In the genomic region with DNA sequence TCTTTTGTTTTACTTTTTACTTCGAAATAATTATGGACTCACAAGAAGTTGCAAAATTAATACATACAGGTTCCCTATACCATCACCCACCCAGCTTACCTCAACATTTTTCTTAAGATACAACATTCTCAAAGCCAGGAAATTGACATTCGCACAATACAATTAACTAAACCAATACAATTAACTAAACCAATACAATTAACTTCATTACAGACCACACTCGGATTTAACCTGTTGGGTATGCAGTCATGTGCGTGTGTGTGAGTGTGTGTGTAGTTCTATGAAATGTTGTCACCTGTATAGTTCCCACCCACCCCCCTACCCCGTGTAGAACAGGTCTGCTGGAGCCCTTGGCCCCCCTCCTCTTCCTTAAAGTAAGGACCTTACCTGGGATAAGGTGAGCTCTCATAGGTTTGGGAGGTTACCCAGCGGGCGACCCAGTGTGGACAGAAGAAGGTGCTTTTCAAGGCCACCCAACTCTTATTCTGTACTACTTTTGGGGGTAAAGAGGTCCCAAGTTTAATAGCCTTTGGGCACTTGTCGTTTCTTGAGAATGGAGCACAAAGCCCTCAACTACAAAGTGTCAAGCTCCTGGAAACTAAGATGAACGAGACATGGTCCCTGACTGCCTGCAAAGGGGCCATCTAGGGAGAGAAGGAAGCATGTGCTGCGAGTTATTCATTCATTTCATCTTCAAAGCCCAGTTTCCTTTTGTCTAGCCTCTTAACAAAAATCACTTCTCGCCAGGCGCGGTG, we compare ENCODE assay signal across 8 cellular contexts. TPM values are rescaled to one million over a fixed set of nuclear protein-coding genes. Genes with fewer than 3 reads are reported as not detected.
DNase-seq lines count a peak whose midpoint lies in the region; ATAC-seq, FAIRE-seq and TF ChIP-seq lines count a peak whose summit lies in the region.

No MANE protein-coding gene starts in this region.

- DNase-seq in GM19239 (ENCODE audit: insufficient read length, low spot score) = no peak
- DNase-seq in SJCRH30 = no peak
- no peak for DNase-seq in epithelial cell of proximal tubule (ENCODE audit: low read depth)
- DNase-seq in SK-N-DZ (ENCODE audit: low spot score) = no peak
- DNase-seq in DMS114 treated with DMSO at 0.1 percent for 48 hours (lab: John Stamatoyannopoulos, UW; ENCODE audit: unreplicated experiment) = no peak
- no peak for DNase-seq in GM10266 (ENCODE audit: extremely low spot score)

- no peaks in the 10 kb centered on the region for H3K9me3 ChIP-seq in SJCRH30 (replicated peaks)

- TF ChIP-seq CTCF in epithelial cell of proximal tubule (conservative IDR thresholded peaks at IDR 0.05; ENCODE audit: low read depth, low read length) (no peak), GM10266 (IDR thresholded peaks at IDR 0.05; ENCODE audit: control insufficient read depth, insufficient read depth, low read depth, missing control alignments) (no peak)

- H3K36me3 ChIP-seq in SJCRH30 (no peaks in the 10 kb centered on the region), rectal smooth muscle tissue (ENCODE audit: control insufficient read depth, insufficient read depth, low read length) (no peaks in the 10 kb centered on the region)

- H3K4me3 ChIP-seq in SJCRH30 (peak overlapping the region; percentile 86), epithelial cell of proximal tubule (ENCODE audit: low read depth, low read length) (peak overlapping the region; percentile 89), rectal smooth muscle tissue (ENCODE audit: low read length) (peak overlapping the region; percentile 35)

- H3K27me3 ChIP-seq in SJCRH30 (no peaks in the 10 kb centered on the region), rectal smooth muscle tissue (ENCODE audit: control insufficient read depth, insufficient read depth, low read length) (no peaks in the 10 kb centered on the region)

- H3K4me1 ChIP-seq in SJCRH30 (no peaks in the 10 kb centered on the region; the same call in 1 of the 2 replicates), rectal smooth muscle tissue (ENCODE audit: control insufficient read depth, insufficient read depth, low read length) (peaks cover 5% of the 10 kb centered on the region)

- no peak overlapping the region; the same call in 1 of the 2 replicates for H3K27ac ChIP-seq in SJCRH30
- peak overlapping the region; percentile 81 for H3K27ac ChIP-seq in rectal smooth muscle tissue (ENCODE audit: low read depth, low read length)

- no peak overlapping the region for H3K9ac ChIP-seq in rectal smooth muscle tissue (ENCODE audit: low read length)

- peak; percentile 11 for FAIRE-seq in GM19239 (lab: Jason Lieb, UNC)

- no peak for ATAC-seq in GM18873 (IDR thresholded peaks at IDR 0.05; ENCODE audit: low FRiP score, unreplicated experiment)

RNA-seq across cellular contexts. Expression of a gene that starts 0.5 kb away (rescaled TPM):
- total RNA-seq in SJCRH30 (2014; rRNA removed; shearing (Covaris generic)) = 26.9 and 27.6 TPM in 2 replicates
- 18.3 and 21.5 TPM in 2 replicates for total RNA-seq in epithelial cell of proximal tubule
- polyA plus RNA-seq in SK-N-DZ (2014; cell fraction: cytosol; rRNA removed) = 16.2 and 18.8 TPM in 2 replicates
- polyA plus RNA-seq in SK-N-DZ (2014; cell fraction: nucleus; rRNA removed) = 19.8 and 25.7 TPM in 2 replicates

RNA-seq across cellular contexts. Expression of a gene that starts 46.3 kb away (rescaled TPM):
- 395 and 493 TPM in 2 replicates for total RNA-seq in SJCRH30 (2014; rRNA removed; shearing (Covaris generic))
- 453 and 700 TPM in 2 replicates for total RNA-seq in epithelial cell of proximal tubule
- polyA plus RNA-seq in SK-N-DZ (2014; cell fraction: cytosol; rRNA removed) = 189 and 228 TPM in 2 replicates
- polyA plus RNA-seq in SK-N-DZ (2014; cell fraction: nucleus; rRNA removed) = 227 and 252 TPM in 2 replicates

Comparison
In these comparisons a context has a peak if more than half of its experiments do, and no peak if none do; other contexts are left out.
1. H3K4me3 ChIP-seq: peak in every context shown above with its lines; median percentile 89 in epithelial cell of proximal tubule; 86 in SJCRH30; 35 in rectal smooth muscle tissue.